8 cellular contexts compared by ENCODE assay signal in the genomic region with DNA sequence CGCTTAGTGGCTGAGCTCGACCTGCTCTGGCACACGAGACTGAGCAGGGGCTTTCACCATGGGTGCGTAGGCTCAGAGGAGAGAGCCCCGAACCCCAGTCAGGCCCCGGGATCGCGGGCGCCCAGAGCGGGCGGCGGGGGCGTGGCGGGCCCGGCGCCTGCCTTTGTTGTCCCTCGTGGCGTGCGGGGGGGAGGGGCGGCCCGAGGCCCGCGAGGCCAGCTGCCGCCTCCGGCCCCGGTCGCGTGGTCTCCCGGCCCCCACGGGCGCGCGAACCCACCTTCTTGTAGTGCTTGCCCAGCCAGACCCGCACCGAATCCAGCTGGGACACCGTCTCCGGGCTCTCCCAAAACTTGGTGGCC. TPM values are rescaled to one million over a fixed set of nuclear protein-coding genes. Genes with fewer than 3 reads are reported as not detected.
A peak's percentile ranks its signal among the peaks of the same experiment; 100 is the strongest.
DNase-seq lines count a peak whose midpoint lies in the region; ATAC-seq and TF ChIP-seq lines count a peak whose summit lies in the region.

No MANE protein-coding gene starts in this region.

- TF ChIP-seq CTCF in choroid plexus epithelial cell (conservative IDR thresholded peaks at IDR 0.05; ENCODE audit: low read depth, low read length) (no peak), lower leg skin (IDR thresholded peaks at IDR 0.05) (no peak)

- intact Hi-C loops in lower leg skin (cut with DNase I; ENCODE audit: low total_unique reads) = no loop called here

- ATAC-seq in GM19397 (IDR thresholded peaks at IDR 0.05; ENCODE audit: unreplicated experiment) = peak; percentile 35
- ATAC-seq in HG03571 (IDR thresholded peaks at IDR 0.05; ENCODE audit: unreplicated experiment) = peak; percentile 9
- ATAC-seq in HG02884 (IDR thresholded peaks at IDR 0.05; ENCODE audit: unreplicated experiment) = no peak

- WGBS in lower leg skin, 2 donors = 0% methylated on average over 5 to 16 of the region's 37 CpGs

- H3K4me3 ChIP-seq in choroid plexus epithelial cell (ENCODE audit: low read depth, low read length) = peak overlapping the region; percentile 87
- peak overlapping the region; percentile 91 for H3K4me3 ChIP-seq in lower leg skin (ENCODE audit: low read depth, poor library complexity, severe bottlenecking)

- TF ChIP-seq POLR2A in lower leg skin (IDR thresholded peaks at IDR 0.05) = no peak

- DNase-seq in C1 segment of cervical spinal cord (lab: John Stamatoyannopoulos, UW) = peak in 9 of 14 donors; percentile 56 to 85 (median 69)
- DNase-seq in activated CD4-positive, CD25-positive, alpha-beta regulatory T cell (lab: John Stamatoyannopoulos, UW) = peak; percentile 36 to 47 (median 43)
- DNase-seq in choroid plexus epithelial cell (ENCODE audit: low read depth) = no peak
- DNase-seq in lower leg skin (ENCODE audit: low spot score in 2 of 2) = peak; percentile 51 to 92
- DNase-seq in stimulated activated CD4-positive, alpha-beta T cell treated with anti-CD3 and anti-CD28 coated beads, Interleukin-4, amount 100 ng/mL, for 48 hours (ENCODE audit: low read depth in 2 of 2) = peak; percentile 47 to 57

RNA-seq across cellular contexts. Expression of gene SMARCC1, which starts 0.4 kb away (rescaled TPM):
- 10 to 100 TPM; 38.5 to 54.2 (median 42.9) TPM for total RNA-seq in lower leg skin

RNA-seq across cellular contexts. Expression of gene DHX30, which starts 21.6 kb away (rescaled TPM):
- 10 to 100 TPM; 59.0 to 81.0 (median 66.7) TPM for total RNA-seq in lower leg skin
